In the genomic region with DNA sequence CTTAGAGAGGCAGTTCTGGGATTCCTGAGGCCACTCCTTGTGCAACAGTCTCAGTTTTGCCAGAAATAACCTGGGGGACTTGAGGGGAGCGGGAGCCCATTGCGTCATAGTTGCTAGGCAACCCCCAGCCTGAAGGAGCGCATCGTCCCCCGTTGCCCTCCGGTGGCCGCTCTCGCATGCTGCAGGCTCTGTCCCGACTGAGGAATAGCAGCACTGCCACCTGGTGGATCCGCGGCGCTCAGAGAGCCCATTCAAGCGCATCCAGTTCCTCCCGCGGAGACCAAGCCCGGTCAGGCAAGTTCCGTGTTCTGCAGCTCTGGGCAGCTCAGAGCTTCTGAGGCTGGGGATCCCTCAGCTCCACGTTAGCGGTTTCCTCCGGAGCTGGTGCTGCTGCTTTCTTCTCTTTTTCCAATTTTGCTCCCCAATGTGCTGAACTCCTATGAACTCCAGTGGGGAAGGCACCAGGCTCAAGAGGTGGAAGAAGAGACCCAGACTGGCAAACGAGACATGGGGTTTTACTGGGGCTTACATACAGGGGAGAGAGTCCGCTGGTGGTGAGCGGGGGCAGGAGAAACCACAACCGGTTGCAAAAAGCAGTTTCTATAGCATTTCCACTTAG, we compare ENCODE assay signal across 8 cellular contexts. TPM values are rescaled to one million over a fixed set of nuclear protein-coding genes. Genes with fewer than 3 reads are reported as not detected.
DNase-seq lines count a peak whose midpoint lies in the region; ATAC-seq and TF ChIP-seq lines count a peak whose summit lies in the region.

No MANE protein-coding gene starts in this region.

- peak; percentile 98 for ATAC-seq in HG03196 (IDR thresholded peaks at IDR 0.05; ENCODE audit: unreplicated experiment)

- H3K4me2 ChIP-seq in BLaER1: peak overlapping the region; percentile 79

- H4K20me1 ChIP-seq in BLaER1: no peaks in the 10 kb centered on the region

- H3K4me3 ChIP-seq in BLaER1: peak overlapping the region; percentile 38; the same call in 1 of the 2 replicates
- H3K4me3 ChIP-seq in breast epithelium: no peak overlapping the region

- H3K9ac ChIP-seq in BLaER1: 0 out of 2 replicates have a peak overlapping the region, but pooled peaks have one; percentile 42

- H3K36me3 ChIP-seq in BLaER1 (no peaks in the 10 kb centered on the region), breast epithelium (no peaks in the 10 kb centered on the region)

- no peaks in the 10 kb centered on the region for H3K9me3 ChIP-seq in BLaER1
- H3K9me3 ChIP-seq in breast epithelium: no peaks in the 10 kb centered on the region

- TF ChIP-seq POLR2A in GM19099 (IDR thresholded peaks at IDR 0.05; ENCODE audit: extremely low read depth, insufficient read length, low read depth): peak; percentile 44
- TF ChIP-seq POLR2A in breast epithelium (IDR thresholded peaks at IDR 0.05): no peak

- H3K27ac ChIP-seq in BLaER1: 0 out of 2 replicates have a peak overlapping the region, but pooled peaks have one; percentile 36
- H3K27ac ChIP-seq in VCaP: no peak overlapping the region
- H3K27ac ChIP-seq in breast epithelium: peak overlapping the region; percentile 50 to 71

- DNase-seq in NCI-H2227 treated with DMSO at 0.1 percent for 48 hours (lab: John Stamatoyannopoulos, UW): peak; percentile 93
- peak; percentile 95 to 96 for DNase-seq in breast epithelium (ENCODE audit: low spot score in 2 of 2)
- peak; percentile 96 for DNase-seq in iris pigment epithelial cell (ENCODE audit: low read depth)
- DNase-seq in stimulated activated CD4-positive, alpha-beta T cell treated with anti-CD3 and anti-CD28 coated beads, Interleukin-15, amount 100 ng/mL, for 48 hours (ENCODE audit: low read depth in 2 of 2): peak; percentile 84 to 88

- intact Hi-C loops in breast epithelium (cut with DNase I; ENCODE audit: low total_unique reads): loop anchor here (2.0 kb wide), 1 partner anchor 98 kb away; the partner anchor contains the start of gene TMEM198

- TF ChIP-seq CTCF in VCaP (conservative IDR thresholded peaks at IDR 0.05) (peak; percentile 99), breast epithelium (IDR thresholded peaks at IDR 0.05) (peak; percentile 98 to 100 (median 100))

- H3K4me1 ChIP-seq in BLaER1 (peaks cover 38% of the 10 kb centered on the region), breast epithelium (peaks cover 0 to 3% of the 10 kb centered on the region in 2 donors)

- H3K27me3 ChIP-seq in BLaER1 (no peaks in the 10 kb centered on the region), breast epithelium (no peaks in the 10 kb centered on the region)

RNA-seq across cellular contexts. Expression of gene SLC4A3, which starts 15.1 kb away (rescaled TPM):
- 1 to 10 TPM; 2.1 to 4.7 (median 4.6) TPM for total RNA-seq in breast epithelium

RNA-seq across cellular contexts. Expression of gene STK11IP, which starts 44.9 kb away (rescaled TPM):
- 10 to 100 TPM; 11.2 to 16.7 (median 15.7) TPM for total RNA-seq in breast epithelium
